Comparison of ENCODE assay signal across 1 cellular context in the genomic region with DNA sequence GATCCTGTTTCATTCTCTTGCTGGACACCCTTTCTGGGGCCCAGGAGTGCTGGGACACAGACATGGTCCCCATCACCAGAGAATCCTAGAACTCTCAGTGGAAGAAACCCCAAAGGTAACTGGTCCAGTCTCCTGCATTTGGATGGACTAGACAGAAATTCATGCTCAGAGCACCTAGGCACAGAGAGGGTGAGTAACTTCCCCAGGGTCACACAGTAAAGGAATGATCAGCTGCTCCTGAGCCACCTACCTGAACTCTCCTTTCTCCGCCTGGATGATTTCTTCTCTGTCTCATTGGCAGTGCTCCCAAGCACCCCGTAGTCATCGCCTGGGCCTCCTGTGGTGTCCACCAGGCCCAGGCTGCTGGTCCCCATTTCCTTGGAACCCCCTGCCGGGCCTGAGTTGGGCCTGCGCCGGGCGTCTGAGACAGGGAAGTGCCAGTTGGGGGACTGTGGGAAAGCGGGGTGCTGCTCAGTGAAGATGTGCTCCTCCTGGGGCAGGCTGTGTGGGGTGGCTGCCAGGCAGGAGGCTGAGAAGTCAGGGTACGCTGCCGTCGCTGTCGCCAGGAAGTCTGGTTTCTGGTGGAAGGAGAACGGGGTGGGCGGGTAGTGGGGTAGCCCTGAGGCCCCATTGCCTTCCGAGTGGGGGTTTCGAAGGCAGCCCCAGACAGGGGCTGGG.
TF ChIP-seq lines count a peak whose summit lies in the region.

No MANE protein-coding gene starts in this region.

TF ChIP-seq in HepG2, 621 proteins besides CTCF, POLR2A, EP300 and RAD21:
- TF ChIP-seq ZNF780A (CRISPR knock-in tag; IDR thresholded peaks at IDR 0.05) (no peak), ZMYM3 (CRISPR knock-in tag; IDR thresholded peaks at IDR 0.05) (peak; percentile 74), CREB1 (IDR thresholded peaks at IDR 0.05) (no peak), CREB1 (CRISPR knock-in tag; IDR thresholded peaks at IDR 0.05) (no peak), ZC3H13 (CRISPR knock-in tag; IDR thresholded peaks at IDR 0.05) (no peak), RBFOX2 (IDR thresholded peaks at IDR 0.05; ENCODE audit: low read depth, low read length) (no peak), RFX1 (IDR thresholded peaks at IDR 0.05) (no peak), ZNF768 (CRISPR knock-in tag; IDR thresholded peaks at IDR 0.05) (peak; percentile 94)
